19 cellular contexts compared by ENCODE assay signal in genomic region chr4:13706130-13706529, GRCh38.
DNase-seq lines count a peak whose midpoint lies in the region; ATAC-seq, FAIRE-seq and TF ChIP-seq lines count a peak whose summit lies in the region.
"Had no signal": no experiment of that assay in that cellular context is flagged by ENCODE, and none has a peak within 500 bp of the region (broad histone marks: within the 10 kb centered on the region; RNA-seq: fewer than 3 reads in every experiment).

No MANE protein-coding gene starts in this region.

- H3K27ac ChIP-seq in GM23338 (ENCODE audit: low read depth) (peak overlapping the region; percentile 56; the same call in 1 of the 2 replicates), foreskin keratinocyte (peak overlapping the region; percentile 74)
- H3K27ac ChIP-seq: BLaER1, prostate gland had no signal

- H2AFZ ChIP-seq in GM23338, result peak overlapping the region; percentile 89

- H3K27me3 Mint-ChIP-seq in GM23338 (ENCODE audit: insufficient read depth, low read depth, poor library complexity), result peaks cover 3% of the 10 kb centered on the region
- H3K27me3 Mint-ChIP-seq in neural crest cell (ENCODE audit: low read depth), result no peaks in the 10 kb centered on the region

- no peak overlapping the region for H3K4me2 ChIP-seq in GM23338
- H3K4me2 ChIP-seq: BLaER1 had no signal

- no peaks in the 10 kb centered on the region for H3K4me1 ChIP-seq in GM23338 (ENCODE audit: insufficient read depth)
- peaks cover 26% of the 10 kb centered on the region for H3K4me1 ChIP-seq in foreskin keratinocyte
- H3K4me1 ChIP-seq: BLaER1, prostate gland had no signal

- DNase-seq in GM23338 (ENCODE audit: low spot score) (no peak), RPMI8226 (peak; percentile 3), foreskin keratinocyte (peak; percentile 87 to 94), neural crest cell (ENCODE audit: low read depth, low spot score) (no peak), GM20000 (ENCODE audit: low spot score) (no peak), urothelium cell line (ENCODE audit: low spot score) (no peak), D341Med (ENCODE audit: low spot score) (no peak)
- DNase-seq in activated CD4-positive, alpha-beta T cell treated with anti-CD3 and anti-CD28 coated beads, Interleukin-2, amount 50 U/mL, for 48 hours, result no peak
- DNase-seq: activated CD4-positive, alpha-beta T cell treated with anti-CD3 and anti-CD28 coated beads, Interleukin-2, amount 50 U/mL, for 4 hours; HCEC 1CT; NCI-H510A; stimulated activated CD4-positive, alpha-beta T cell treated with anti-CD3 and anti-CD28 coated beads, Interleukin-4, amount 100 ng/mL, for 24 hours; stimulated activated naive CD8-positive, alpha-beta T cell treated with anti-CD3 and anti-CD28 coated beads, Interleukin-15, Interleukin-2, amounts not matched to agents 100 U/mL and 50 U/mL, for 24 hours had no signal

- no peaks in the 10 kb centered on the region for H3K79me2 ChIP-seq in GM23338 (replicated peaks; ENCODE audit: insufficient read depth)

- H3K36me3 ChIP-seq in GM23338 (ENCODE audit: insufficient read depth), result no peaks in the 10 kb centered on the region
- H3K36me3 ChIP-seq: BLaER1, MG63, prostate gland had no signal

- no peak for ATAC-seq in GM23338
- ATAC-seq in foreskin keratinocyte, result peak; percentile 86
- ATAC-seq: activated T-helper 17 cell treated with anti-CD3 and anti-CD28 coated beads, Interleukin-2, amount 50 U/mL, for 72 hours; stimulated activated naive CD8-positive, alpha-beta T cell treated with anti-CD3 and anti-CD28 coated beads, Interleukin-15, Interleukin-2, amounts not matched to agents 100 U/mL and 50 U/mL, for 24 hours had no signal

- no peaks in the 10 kb centered on the region for H3F3A ChIP-seq in GM23338 (replicated peaks; ENCODE audit: low read depth)

- no peak for TF ChIP-seq CTCF in GM23338 (conservative IDR thresholded peaks at IDR 0.05; ENCODE audit: low read depth in 2 of 2)
- no peak for TF ChIP-seq CTCF in foreskin keratinocyte (conservative IDR thresholded peaks at IDR 0.05)
- no peak for TF ChIP-seq CTCF in neural crest cell (conservative IDR thresholded peaks at IDR 0.05)
- no peak for TF ChIP-seq CTCF in GM20000 (IDR thresholded peaks at IDR 0.05; ENCODE audit: extremely low read depth, missing control alignments)

- no peak for FAIRE-seq in urothelium cell line (lab: Jason Lieb, UNC)

- H3K27me3 ChIP-seq in GM23338 (ENCODE audit: insufficient read depth), result no peaks in the 10 kb centered on the region
- H3K27me3 ChIP-seq in foreskin keratinocyte, result no peaks in the 10 kb centered on the region
- H3K27me3 ChIP-seq: BLaER1, MG63 had no signal

- peak overlapping the region; percentile 67; the same call in 1 of the 2 replicates for H3K27ac Mint-ChIP-seq in GM23338
- H3K27ac Mint-ChIP-seq in neural crest cell (ENCODE audit: unreplicated experiment), result peak overlapping the region; percentile 80
- H3K27ac Mint-ChIP-seq: activated T-helper 17 cell treated with anti-CD3 and anti-CD28 coated beads, Interleukin-2, amount 50 U/mL, for 72 hours; memory B cell; T-helper 2 cell treated with Interferon-gamma antibody and Interleukin-4, amounts not matched to agents 5 μg/mL and 100 μg/mL, for 36 hours had no signal

- H3K9me3 Mint-ChIP-seq in GM23338 (peaks cover 3% of the 10 kb centered on the region; the same call in 1 of the 3 replicates), neural crest cell (no peaks in the 10 kb centered on the region)
- H3K9me3 Mint-ChIP-seq: memory B cell; T-helper 2 cell treated with Interferon-gamma antibody and Interleukin-4, amounts not matched to agents 5 μg/mL and 100 μg/mL, for 36 hours had no signal

- H4K20me1 ChIP-seq in GM23338 (replicated peaks; ENCODE audit: insufficient read depth), result no peaks in the 10 kb centered on the region
- H4K20me1 ChIP-seq: BLaER1 had no signal

- no peaks in the 10 kb centered on the region for H3K9me2 ChIP-seq in GM23338 (ENCODE audit: insufficient read depth)

- H3K36me3 Mint-ChIP-seq in GM23338 (ENCODE audit: low read depth), result no peaks in the 10 kb centered on the region
- H3K36me3 Mint-ChIP-seq in neural crest cell (ENCODE audit: low read depth), result no peaks in the 10 kb centered on the region
- H3K36me3 Mint-ChIP-seq: memory B cell had no signal

- H3K4me3 ChIP-seq in GM23338, result no peak overlapping the region
- H3K4me3 ChIP-seq: BLaER1, MG63, prostate gland had no signal

- 0 out of 3 replicates have a peak, but pooled peaks cover 3% of the 10 kb centered on the region for H3K4me1 Mint-ChIP-seq in GM23338
- peaks cover 21% of the 10 kb centered on the region for H3K4me1 Mint-ChIP-seq in neural crest cell
- H3K4me1 Mint-ChIP-seq: activated T-helper 17 cell treated with anti-CD3 and anti-CD28 coated beads, Interleukin-2, amount 50 U/mL, for 72 hours had no signal

- H3K4me3 Mint-ChIP-seq in GM23338 (no peak overlapping the region), neural crest cell (peak overlapping the region; percentile 20)
- H3K4me3 Mint-ChIP-seq: activated T-helper 17 cell treated with anti-CD3 and anti-CD28 coated beads, Interleukin-2, amount 50 U/mL, for 72 hours; memory B cell; T-helper 2 cell treated with Interferon-gamma antibody and Interleukin-4, amounts not matched to agents 5 μg/mL and 100 μg/mL, for 36 hours had no signal

TF ChIP-seq in GM23338, 12 proteins besides CTCF, POLR2A, EP300 and RAD21 (continues in another document):
- no peak for TF ChIP-seq ZNF114 (CRISPR knock-in tag; IDR thresholded peaks at IDR 0.05)
- no peak for TF ChIP-seq REST (IDR thresholded peaks at IDR 0.05; ENCODE audit: unreplicated experiment)
- no peak for TF ChIP-seq JUNB (IDR thresholded peaks at IDR 0.05; ENCODE audit: unreplicated experiment)
- TF ChIP-seq ZNF331 (CRISPR knock-in tag; IDR thresholded peaks at IDR 0.05; ENCODE audit: low read depth), result no peak
- TF ChIP-seq POLR2AphosphoS5 (IDR thresholded peaks at IDR 0.05; ENCODE audit: low read depth), result no peak
- TF ChIP-seq NANOG (IDR thresholded peaks at IDR 0.05; ENCODE audit: borderline replicate concordance), result no peak
- TF ChIP-seq EZH2phosphoT487 (IDR thresholded peaks at IDR 0.05; ENCODE audit: unreplicated experiment), result no peak

Comparison
In these comparisons a context has a peak if more than half of its experiments do, and no peak if none do; other contexts are left out.
1. DNase-seq: peak in RPMI8226 (single experiment) and foreskin keratinocyte (2 of 2); none in GM23338 (single experiment), neural crest cell (single experiment), activated CD4-positive, alpha-beta T cell treated with anti-CD3 and anti-CD28 coated beads, Interleukin-2, amount 50 U/mL, for 48 hours (0 of 2), GM20000 (single experiment), urothelium cell line (single experiment) and D341Med (single experiment).